In genomic region chr16:29876578-29877249, GRCh38 we compare ENCODE assay signal across 10 cellular contexts. TPM values are rescaled to one million over a fixed set of nuclear protein-coding genes. Genes with fewer than 3 reads are reported as not detected.
DNase-seq lines count a peak whose midpoint lies in the region; ATAC-seq and TF ChIP-seq lines count a peak whose summit lies in the region.
"Had no signal": no experiment of that assay in that cellular context is flagged by ENCODE, and none has a peak within 500 bp of the region (broad histone marks: within the 10 kb centered on the region; RNA-seq: fewer than 3 reads in every experiment).

No MANE protein-coding gene starts in this region.

- H3K27ac Mint-ChIP-seq in activated naive CD8-positive, alpha-beta T cell treated with anti-CD3 and anti-CD28 coated beads, Interleukin-2, amount 10 ng/mL, durations not matched to agents 7 days and 5 days, result no peak overlapping the region

- TF ChIP-seq EP300 in ovary (IDR thresholded peaks at IDR 0.05), result no peak

- peaks cover 11% of the 10 kb centered on the region for H3K4me1 Mint-ChIP-seq in activated naive CD8-positive, alpha-beta T cell treated with anti-CD3 and anti-CD28 coated beads, Interleukin-2, amount 10 ng/mL, durations not matched to agents 7 days and 5 days

- H3K27me3 ChIP-seq in lower lobe of right lung (ENCODE audit: low read depth) (peaks cover 36% of the 10 kb centered on the region), vagina (peaks cover 11% of the 10 kb centered on the region), ovary (no peaks in the 10 kb centered on the region)

- H3K4me3 Mint-ChIP-seq in activated naive CD8-positive, alpha-beta T cell treated with anti-CD3 and anti-CD28 coated beads, Interleukin-2, amount 10 ng/mL, durations not matched to agents 7 days and 5 days, result peak overlapping the region; percentile 64

- H3K4me3 ChIP-seq in lower lobe of right lung (peak overlapping the region; percentile 39), vagina (peak overlapping the region; percentile 24 to 25), ovary (no peak overlapping the region)
- H3K4me3 ChIP-seq: BLaER1 treated with 17β-estradiol and CSF1 and Interleukin-3, amounts not matched to agents 10 nM and 100 nM had no signal

- intact Hi-C loops in Right ventricle myocardium superior (cut with DNase I), result loop anchor here (10.0 kb wide), 2 partner anchors 58 to 128 kb away; no protein-coding TSS in a partner anchor
- intact Hi-C loops in Right ventricle myocardium inferior (cut with DNase I), result no loop called here
- intact Hi-C loops in lower lobe of right lung (cut with DNase I), result no loop called here
- intact Hi-C loops in vagina (cut with DNase I), result no loop called here
- intact Hi-C loops in ovary (cut with DNase I), result no loop called here

- H3K4me1 ChIP-seq in lower lobe of right lung (peaks cover 12% of the 10 kb centered on the region), vagina (peaks cover 13% of the 10 kb centered on the region), ovary (ENCODE audit: insufficient read depth) (no peaks in the 10 kb centered on the region)
- H3K4me1 ChIP-seq: BLaER1 treated with 17β-estradiol and CSF1 and Interleukin-3, amounts not matched to agents 10 nM and 100 nM; parathyroid adenoma had no signal

- H3K36me3 Mint-ChIP-seq in activated naive CD8-positive, alpha-beta T cell treated with anti-CD3 and anti-CD28 coated beads, Interleukin-2, amount 10 ng/mL, durations not matched to agents 7 days and 5 days, result no peaks in the 10 kb centered on the region

- POLR2A ChIA-PET in activated naive CD8-positive, alpha-beta T cell treated with anti-CD3 and anti-CD28 coated beads, Interleukin-2, amount 10 ng/mL, durations not matched to agents 7 days and 5 days (lab: Charles Lee), result interaction anchor here (0.9 kb wide), 1 partner anchor 129 kb away, joined by 3 read pairs; no protein-coding TSS in a partner anchor

- H3K27me3 Mint-ChIP-seq in activated naive CD8-positive, alpha-beta T cell treated with anti-CD3 and anti-CD28 coated beads, Interleukin-2, amount 10 ng/mL, durations not matched to agents 7 days and 5 days, result peaks cover 28% of the 10 kb centered on the region

- no peak for TF ChIP-seq CTCF in lower lobe of right lung (IDR thresholded peaks at IDR 0.05)
- no peak for TF ChIP-seq CTCF in vagina (IDR thresholded peaks at IDR 0.05)
- no peak for TF ChIP-seq CTCF in ovary (IDR thresholded peaks at IDR 0.05)

- TF ChIP-seq POLR2A in vagina (IDR thresholded peaks at IDR 0.05) (no peak), ovary (IDR thresholded peaks at IDR 0.05) (no peak)

- ATAC-seq in Right ventricle myocardium superior (ENCODE audit: poor library complexity) (peak; percentile 27), Right ventricle myocardium inferior (no peak), lower lobe of right lung (peak in 1 of 2 donors; percentile 55), GM21390 (IDR thresholded peaks at IDR 0.05; ENCODE audit: unreplicated experiment) (no peak), GM19467 (IDR thresholded peaks at IDR 0.05; ENCODE audit: unreplicated experiment) (no peak)
- peak; percentile 51 for ATAC-seq in activated naive CD8-positive, alpha-beta T cell treated with anti-CD3 and anti-CD28 coated beads, Interleukin-2, amount 10 ng/mL, durations not matched to agents 7 days and 5 days (ENCODE audit: low read depth)

- WGBS in ovary, 3 donors, result 31 to 39% (median 34%) methylated on average over 46 to 47 of the region's 47 CpGs

- no peaks in the 10 kb centered on the region for H3K9me3 Mint-ChIP-seq in activated naive CD8-positive, alpha-beta T cell treated with anti-CD3 and anti-CD28 coated beads, Interleukin-2, amount 10 ng/mL, durations not matched to agents 7 days and 5 days

- H3K36me3 ChIP-seq in lower lobe of right lung (no peaks in the 10 kb centered on the region), vagina (no peaks in the 10 kb centered on the region), ovary (no peaks in the 10 kb centered on the region)
- H3K36me3 ChIP-seq: BLaER1 treated with 17β-estradiol and CSF1 and Interleukin-3, amounts not matched to agents 10 nM and 100 nM had no signal

- H3K9me3 ChIP-seq in lower lobe of right lung, result no peaks in the 10 kb centered on the region
- H3K9me3 ChIP-seq in vagina, result no peaks in the 10 kb centered on the region
- no peaks in the 10 kb centered on the region for H3K9me3 ChIP-seq in ovary

- H3K27ac ChIP-seq in lower lobe of right lung (no peak overlapping the region), vagina (no peak overlapping the region), ovary (no peak overlapping the region)
- H3K27ac ChIP-seq: BLaER1 treated with 17β-estradiol and CSF1 and Interleukin-3, amounts not matched to agents 10 nM and 100 nM; parathyroid adenoma had no signal

- DNase-seq in Right ventricle myocardium superior, result no peak
- no peak for DNase-seq in Right ventricle myocardium inferior (ENCODE audit: missing footprints)
- peak; percentile 53 for DNase-seq in activated naive CD8-positive, alpha-beta T cell treated with anti-CD3 and anti-CD28 coated beads, Interleukin-2, amount 10 ng/mL, durations not matched to agents 7 days and 5 days
- DNase-seq in lower lobe of right lung, result no peak
- no peak for DNase-seq in vagina (ENCODE audit: extremely low spot score in 2 of 2)
- no peak for DNase-seq in ovary

RNA-seq across cellular contexts. Expression of gene CDIPT, which starts 13.7 kb away (rescaled TPM):
- total RNA-seq in Right ventricle myocardium superior, result 63.0 TPM
- total RNA-seq in Right ventricle myocardium inferior, result 65.8 TPM
- total RNA-seq in activated naive CD8-positive, alpha-beta T cell treated with anti-CD3 and anti-CD28 coated beads, Interleukin-2, amount 10 ng/mL, durations not matched to agents 7 days and 5 days, result 10 to 100 TPM; 65.0 to 74.7 TPM
- 75.4 TPM for total RNA-seq in lower lobe of right lung
- 89.4 TPM for total RNA-seq in vagina
- total RNA-seq in ovary, result 100 to 1,000 TPM in 4 of 7 donors, 10 to 100 TPM in 3; 88.2 to 121 (median 110) TPM
- 100 to 1,000 TPM in 1 of 2 donors, 10 to 100 TPM in 1; 47.6 to 145 TPM for polyA plus RNA-seq in ovary

RNA-seq across cellular contexts. Expression of gene SEZ6L2, which starts 22.6 kb away (rescaled TPM):
- total RNA-seq in Right ventricle myocardium superior (0.70 TPM), Right ventricle myocardium inferior (0.43 TPM), lower lobe of right lung (10.7 TPM), vagina (15.7 TPM), ovary (10 to 100 TPM in 1 of 7 donors, 1 to 10 TPM in 5, under 1 TPM in 1; 0.73 to 13.3 (median 3.1) TPM)
- not detected for total RNA-seq in activated naive CD8-positive, alpha-beta T cell treated with anti-CD3 and anti-CD28 coated beads, Interleukin-2, amount 10 ng/mL, durations not matched to agents 7 days and 5 days
- 1 to 10 TPM; 2.9 to 5.1 TPM for polyA plus RNA-seq in ovary

RNA-seq across cellular contexts. Expression of gene ASPHD1, which starts 23.6 kb away (rescaled TPM):
- total RNA-seq in Right ventricle myocardium superior, result not detected
- total RNA-seq in Right ventricle myocardium inferior, result 0.19 TPM
- under 1 TPM in 1 of 2 experiments, not detected in 1; 0.42 TPM for total RNA-seq in activated naive CD8-positive, alpha-beta T cell treated with anti-CD3 and anti-CD28 coated beads, Interleukin-2, amount 10 ng/mL, durations not matched to agents 7 days and 5 days
- total RNA-seq in lower lobe of right lung, result 1.6 TPM
- total RNA-seq in vagina, result not detected
- 1 to 10 TPM in 5 of 7 donors, under 1 TPM in 1, not detected in 1; 0.53 to 7.8 (median 1.6) TPM for total RNA-seq in ovary
- polyA plus RNA-seq in ovary, result 1 to 10 TPM in 1 of 2 donors, under 1 TPM in 1; 0.38 to 1.1 TPM

RNA-seq across cellular contexts. Expression of gene KCTD13, which starts 49.3 kb away (rescaled TPM):
- 6.6 TPM for total RNA-seq in Right ventricle myocardium superior
- 8.0 TPM for total RNA-seq in Right ventricle myocardium inferior
- 10 to 100 TPM; 49.7 to 50.0 TPM for total RNA-seq in activated naive CD8-positive, alpha-beta T cell treated with anti-CD3 and anti-CD28 coated beads, Interleukin-2, amount 10 ng/mL, durations not matched to agents 7 days and 5 days
- total RNA-seq in lower lobe of right lung, result 22.3 TPM
- total RNA-seq in vagina, result 20.4 TPM
- total RNA-seq in ovary, result 10 to 100 TPM; 18.4 to 36.8 (median 25.5) TPM
- 10 to 100 TPM in 1 of 2 donors, 1 to 10 TPM in 1; 7.0 to 16.3 TPM for polyA plus RNA-seq in ovary

RNA-seq across cellular contexts. Expression of gene MVP, which starts 56.5 kb away (rescaled TPM):
- total RNA-seq in Right ventricle myocardium superior (45.5 TPM), Right ventricle myocardium inferior (51.5 TPM), lower lobe of right lung (248 TPM), vagina (111 TPM), ovary (100 to 1,000 TPM in 6 of 7 donors, 10 to 100 TPM in 1; 74.2 to 191 (median 138) TPM)
- total RNA-seq in activated naive CD8-positive, alpha-beta T cell treated with anti-CD3 and anti-CD28 coated beads, Interleukin-2, amount 10 ng/mL, durations not matched to agents 7 days and 5 days, result 100 to 1,000 TPM; 130 to 136 TPM
- polyA plus RNA-seq in ovary, result 10 to 100 TPM; 56.4 to 93.3 TPM

Comparison
In these comparisons a context has a peak if more than half of its experiments do, and no peak if none do; other contexts are left out.
1. ATAC-seq: peak in Right ventricle myocardium superior (single experiment) and activated naive CD8-positive, alpha-beta T cell treated with anti-CD3 and anti-CD28 coated beads, Interleukin-2, amount 10 ng/mL, durations not matched to agents 7 days and 5 days (single experiment); none in Right ventricle myocardium inferior (single experiment), GM21390 (single experiment) and GM19467 (single experiment).